Comparison of ENCODE assay signal across 1 cellular context in genomic region chr4:69849969-69850368, GRCh38.
TF ChIP-seq lines count a peak whose summit lies in the region.

No MANE protein-coding gene starts in this region.

TF ChIP-seq in GM12878, 131 proteins besides CTCF, POLR2A, EP300 and RAD21:
- TF ChIP-seq NFXL1 (IDR thresholded peaks at IDR 0.05; ENCODE audit: borderline replicate concordance) (no peak), GATAD2B (conservative IDR thresholded peaks at IDR 0.05; ENCODE audit: low read depth) (no peak), KLF5 (IDR thresholded peaks at IDR 0.05; ENCODE audit: partially characterized antibody) (no peak), ZNF24 (IDR thresholded peaks at IDR 0.05) (0 out of 2 replicates have a peak, but pooled peaks have one; percentile 49), TCF12 (IDR thresholded peaks at IDR 0.05; ENCODE audit: low read depth, low read length) (no peak), ATF2 (IDR thresholded peaks at IDR 0.05; ENCODE audit: low read length) (peak; percentile 63), WRNIP1 (IDR thresholded peaks at IDR 0.05; ENCODE audit: borderline replicate concordance, low read depth, low read length) (no peak), FOS (IDR thresholded peaks at IDR 0.05; ENCODE audit: borderline replicate concordance, extremely low read depth, insufficient read length) (no peak), PRDM15 (CRISPR knock-in tag; IDR thresholded peaks at IDR 0.05) (no peak), MEF2B (IDR thresholded peaks at IDR 0.05; ENCODE audit: partially characterized antibody, poor library complexity, severe bottlenecking) (peak; percentile 38), MEF2A (IDR thresholded peaks at IDR 0.05; ENCODE audit: insufficient read depth, low read depth, low read length) (0 out of 2 replicates have a peak, but pooled peaks have one; percentile 16), BRCA1 (IDR thresholded peaks at IDR 0.05; ENCODE audit: low read depth, low read length) (no peak), NKRF (conservative IDR thresholded peaks at IDR 0.05) (no peak), CBX5 (IDR thresholded peaks at IDR 0.05; ENCODE audit: low read depth) (no peak), MTA2 (IDR thresholded peaks at IDR 0.05; ENCODE audit: low read depth) (peak; percentile 70; the same call in 1 of the 2 replicates), CHD2 (IDR thresholded peaks at IDR 0.05; ENCODE audit: borderline replicate concordance, low read depth, low read length) (no peak), TBL1XR1 (IDR thresholded peaks at IDR 0.05; ENCODE audit: low read depth, low read length) (0 out of 2 replicates have a peak, but pooled peaks have one; percentile 19), HDAC6 (IDR thresholded peaks at IDR 0.05; ENCODE audit: unreplicated experiment) (no peak), ATF7 (IDR thresholded peaks at IDR 0.05; ENCODE audit: low read depth) (no peak), NFYA (IDR thresholded peaks at IDR 0.05; ENCODE audit: borderline replicate concordance, low read depth, low read length) (no peak), MYB (IDR thresholded peaks at IDR 0.05; ENCODE audit: borderline replicate concordance, low read depth, low read length) (no peak), E2F8 (IDR thresholded peaks at IDR 0.05; ENCODE audit: low read depth, partially characterized antibody) (no peak), RUNX3 (IDR thresholded peaks at IDR 0.05; ENCODE audit: low read length) (peak; percentile 78), NR2F1 (conservative IDR thresholded peaks at IDR 0.05) (peak; percentile 75), PBX3 (IDR thresholded peaks at IDR 0.05; ENCODE audit: insufficient replicate concordance, low read depth, low read length) (no peak), NFIC (IDR thresholded peaks at IDR 0.05; ENCODE audit: low read depth, low read length) (peak; percentile 58; the same call in 1 of the 2 replicates), PKNOX1 (IDR thresholded peaks at IDR 0.05) (no peak), ZNF217 (IDR thresholded peaks at IDR 0.05) (no peak), EED (IDR thresholded peaks at IDR 0.05; ENCODE audit: low read depth) (no peak), SUZ12 (IDR thresholded peaks at IDR 0.05; ENCODE audit: unreplicated experiment) (no peak), KAT2A (conservative IDR thresholded peaks at IDR 0.05; ENCODE audit: control insufficient read depth, low read depth, low read length) (no peak), IKZF2 (IDR thresholded peaks at IDR 0.05) (no peak), MAX (IDR thresholded peaks at IDR 0.05; ENCODE audit: low read depth, low read length) (no peak), JUNB (IDR thresholded peaks at IDR 0.05) (peak; percentile 74), RAD51 (IDR thresholded peaks at IDR 0.05) (no peak), JUND (IDR thresholded peaks at IDR 0.05; ENCODE audit: low read depth, low read length) (no peak), MTA3 (IDR thresholded peaks at IDR 0.05; ENCODE audit: borderline replicate concordance, low read length) (no peak), ZNF384 (IDR thresholded peaks at IDR 0.05; ENCODE audit: borderline replicate concordance, low read depth, low read length) (0 out of 2 replicates have a peak, but pooled peaks have one; percentile 33), BHLHE40 (IDR thresholded peaks at IDR 0.05; ENCODE audit: borderline replicate concordance in 1 of 2, low read depth in 2 of 2, low read length in 1 of 2) (no peak), POLR2AphosphoS2 (IDR thresholded peaks at IDR 0.05; ENCODE audit: low read depth, low read length) (no peak), SRF (IDR thresholded peaks at IDR 0.05; ENCODE audit: low read depth in 2 of 2, low read length in 2 of 2) (no peak), POLR2AphosphoS5 (IDR thresholded peaks at IDR 0.05; ENCODE audit: low read length) (no peak), HDGF (IDR thresholded peaks at IDR 0.05) (no peak), USF2 (IDR thresholded peaks at IDR 0.05; ENCODE audit: borderline replicate concordance, low read depth, low read length) (no peak), NBN (IDR thresholded peaks at IDR 0.05) (no peak), MLLT1 (IDR thresholded peaks at IDR 0.05) (no peak)
